25 cellular contexts compared by ENCODE assay signal in genomic region chr22:44994399-44995281, GRCh38. TPM values are rescaled to one million over a fixed set of nuclear protein-coding genes. Genes with fewer than 3 reads are reported as not detected.
DNase-seq lines count a peak whose midpoint lies in the region; ATAC-seq, FAIRE-seq and TF ChIP-seq lines count a peak whose summit lies in the region.
"Had no signal": no experiment of that assay in that cellular context is flagged by ENCODE, and none has a peak within 500 bp of the region (broad histone marks: within the 10 kb centered on the region; RNA-seq: fewer than 3 reads in every experiment).

No MANE protein-coding gene starts in this region.

- intact Hi-C loops in left cardiac atrium (cut with DNase I) = no loop called here
- intact Hi-C loops in Right ventricle myocardium inferior (cut with DNase I) = no loop called here
- intact Hi-C loops in CD4-positive, alpha-beta T cell (cut with DNase I, micrococcal nuclease) = no loop called here

- H3K27ac Mint-ChIP-seq in CD4-positive, alpha-beta T cell = no peak overlapping the region
- H3K27ac Mint-ChIP-seq: activated naive CD4-positive, alpha-beta T cell treated with anti-CD3 and anti-CD28 coated beads, Interleukin-2, amount 50 U/mL, for 72 hours; HFFc6; IgD-negative memory B cell; stimulated activated naive CD8-positive, alpha-beta T cell treated with anti-CD3 and anti-CD28 coated beads, Interleukin-15, amount 100 ng/mL, for 72 hours had no signal

- H3K4me3 Mint-ChIP-seq in CD4-positive, alpha-beta T cell = no peak overlapping the region
- H3K4me3 Mint-ChIP-seq: HFFc6; IgD-negative memory B cell; stimulated activated naive CD8-positive, alpha-beta T cell treated with anti-CD3 and anti-CD28 coated beads, Interleukin-15, amount 100 ng/mL, for 72 hours had no signal

- CTCF ChIA-PET in CD4-positive, alpha-beta T cell (lab: Charles Lee) = no interaction called here

- H3K9me3 ChIP-seq in CD4-positive, alpha-beta T cell (ENCODE audit: control insufficient read depth, low read length) = no peaks in the 10 kb centered on the region
- H3K9me3 ChIP-seq: ascending aorta, gastrocnemius medialis, lower lobe of right lung, transverse colon had no signal

- H3K4me1 Mint-ChIP-seq in CD4-positive, alpha-beta T cell (ENCODE audit: low read depth) = no peaks in the 10 kb centered on the region
- H3K4me1 Mint-ChIP-seq: IgD-negative memory B cell; stimulated activated naive CD8-positive, alpha-beta T cell treated with anti-CD3 and anti-CD28 coated beads, Interleukin-15, amount 100 ng/mL, for 72 hours had no signal

- H3K36me3 Mint-ChIP-seq in CD4-positive, alpha-beta T cell (ENCODE audit: low read depth) = no peaks in the 10 kb centered on the region
- H3K36me3 Mint-ChIP-seq: activated naive CD4-positive, alpha-beta T cell treated with anti-CD3 and anti-CD28 coated beads, Interleukin-2, amount 50 U/mL, for 72 hours had no signal

- H3K27ac ChIP-seq in VCaP = peak overlapping the region; percentile 95
- H3K27ac ChIP-seq in CD4-positive, alpha-beta T cell (ENCODE audit: low read depth, low read length) = no peak overlapping the region
- H3K27ac ChIP-seq: ascending aorta, gastrocnemius medialis, HL-60, lower lobe of right lung, transverse colon had no signal

- H3K9me3 Mint-ChIP-seq in CD4-positive, alpha-beta T cell = no peaks in the 10 kb centered on the region
- H3K9me3 Mint-ChIP-seq: activated naive CD4-positive, alpha-beta T cell treated with anti-CD3 and anti-CD28 coated beads, Interleukin-2, amount 50 U/mL, for 72 hours; HFFc6; IgD-negative memory B cell; stimulated activated naive CD8-positive, alpha-beta T cell treated with anti-CD3 and anti-CD28 coated beads, Interleukin-15, amount 100 ng/mL, for 72 hours had no signal

- no peak for TF ChIP-seq CTCF in VCaP (conservative IDR thresholded peaks at IDR 0.05)
- no peak for TF ChIP-seq CTCF in CD4-positive, alpha-beta T cell (IDR thresholded peaks at IDR 0.05)

- no peak for DNase-seq in left cardiac atrium
- DNase-seq in Right ventricle myocardium inferior (ENCODE audit: missing footprints) = no peak
- peak; percentile 30 for DNase-seq in NCI-H187 treated with DMSO at 0.1 percent for 48 hours (lab: John Stamatoyannopoulos, UW)
- DNase-seq in urothelium cell line (ENCODE audit: low spot score) = no peak
- DNase-seq in CD4-positive, alpha-beta T cell = no peak
- DNase-seq: activated CD4-positive, alpha-beta T cell treated with anti-CD3 and anti-CD28 coated beads for 1 hour; effector CD4-positive, alpha-beta T cell; gastrocnemius medialis; HFFc6; islet precursor cell; lower lobe of right lung; MM.1S; RPMI8226; stimulated activated CD4-positive, alpha-beta T cell treated with anti-CD3 and anti-CD28 coated beads, Interleukin-4, amount 100 ng/mL, for 1 hour; stimulated activated naive CD8-positive, alpha-beta T cell treated with anti-CD3 and anti-CD28 coated beads, Interleukin-15, amount 100 ng/mL, for 72 hours; transverse colon had no signal

- peaks cover 28% of the 10 kb centered on the region for H3K27me3 Mint-ChIP-seq in CD4-positive, alpha-beta T cell
- H3K27me3 Mint-ChIP-seq: IgD-negative memory B cell had no signal

- ATAC-seq in left cardiac atrium (peak; percentile 29 to 56), Right ventricle myocardium inferior (no peak), GM18870 (IDR thresholded peaks at IDR 0.05; ENCODE audit: unreplicated experiment) (no peak), GM18873 (IDR thresholded peaks at IDR 0.05; ENCODE audit: low FRiP score, unreplicated experiment) (no peak)
- no peak for ATAC-seq in CD4-positive, alpha-beta T cell (ENCODE audit: poor library complexity)
- ATAC-seq: activated naive CD4-positive, alpha-beta T cell treated with anti-CD3 and anti-CD28 coated beads, Interleukin-2, amount 50 U/mL, for 72 hours; esophagus mucosa; gastrocnemius medialis; lower lobe of right lung; stimulated activated naive CD8-positive, alpha-beta T cell treated with anti-CD3 and anti-CD28 coated beads, Interleukin-15, amount 100 ng/mL, for 72 hours had no signal

- POLR2A ChIA-PET in CD4-positive, alpha-beta T cell (lab: Charles Lee) = no interaction called here

- no peaks in the 10 kb centered on the region for H3K27me3 ChIP-seq in CD4-positive, alpha-beta T cell (ENCODE audit: control insufficient read depth, insufficient read depth, low read length)
- H3K27me3 ChIP-seq: ascending aorta, transverse colon had no signal

- FAIRE-seq in urothelium cell line (lab: Jason Lieb, UNC) = peak; percentile 77

RNA-seq across cellular contexts. Expression of gene PHF21B, which starts 15.2 kb away (rescaled TPM):
- total RNA-seq in left cardiac atrium (under 1 TPM; 0.71 to 0.76 TPM), Right ventricle myocardium inferior (not detected)
- not detected for total RNA-seq in CD4-positive, alpha-beta T cell
- total RNA-seq: ascending aorta, esophagus mucosa, HFFc6, lower lobe of right lung, renal cortical epithelial cell, transverse colon had no signal

Comparison
In these comparisons a context has a peak if more than half of its experiments do, and no peak if none do; other contexts are left out.
1. ATAC-seq: peak in left cardiac atrium (2 of 2); none in Right ventricle myocardium inferior (single experiment), GM18870 (single experiment), GM18873 (single experiment) and CD4-positive, alpha-beta T cell (single experiment).